Comparison of ENCODE assay signal across 22 cellular contexts in genomic region chr3:42144209-42144608, GRCh38.
"Had no signal": no experiment of that assay in that cellular context is flagged by ENCODE, and none has a peak within 500 bp of the region (broad histone marks: within the 10 kb centered on the region; RNA-seq: fewer than 3 reads in every experiment).

No MANE protein-coding gene starts in this region.

- H3K27me3 Mint-ChIP-seq: naive thymus-derived CD4-positive, alpha-beta T cell; stimulated activated naive B cell treated with anti-CD40 and anti-IgM and Interleukin-4, amounts not matched to agents 10 μg/mL and 1 μg/mL and 100 μg/mL, for 72 hours had no signal

- ATAC-seq: mucosa of descending colon; naive thymus-derived CD4-positive, alpha-beta T cell; right lobe of liver; stimulated activated naive B cell treated with anti-CD40 and anti-IgM and Interleukin-4, amounts not matched to agents 10 μg/mL and 1 μg/mL and 100 μg/mL, for 72 hours; stimulated activated naive CD8-positive, alpha-beta T cell treated with anti-CD3 and anti-CD28 coated beads, Interleukin-15, Interleukin-2, amounts not matched to agents 100 U/mL and 50 U/mL, for 24 hours had no signal

- DNase-seq: hypothalamus; immature natural killer cell; islet precursor cell; left ventricle myocardium inferior; midbrain; mucosa of descending colon; naive thymus-derived CD4-positive, alpha-beta T cell; nephron progenitor cell; occipital lobe; right lobe of liver; stimulated activated CD4-positive, alpha-beta T cell treated with anti-CD3 and anti-CD28 coated beads, Interleukin-1b, Interleukin-23, amount 100 ng/mL, for 48 hours; stimulated activated CD4-positive, alpha-beta T cell treated with anti-CD3 and anti-CD28 coated beads, Interleukin-2, amount 100 ng/mL, for 48 hours; stimulated activated CD4-positive, alpha-beta T cell treated with anti-CD3 and anti-CD28 coated beads, Interleukin-4, amount 100 ng/mL, for 4 hours; stimulated activated CD8-positive, alpha-beta memory T cell treated with anti-CD3 and anti-CD28 coated beads, Interleukin-4, amount 100 ng/mL, for 48 hours; stimulated activated naive B cell treated with anti-CD40 and anti-IgM and Interleukin-4, amounts not matched to agents 10 μg/mL and 1 μg/mL and 100 μg/mL, for 72 hours; stimulated activated naive CD8-positive, alpha-beta T cell treated with anti-CD3 and anti-CD28 coated beads, Interleukin-15, Interleukin-2, amounts not matched to agents 100 U/mL and 50 U/mL, for 24 hours; stomach; testis; thyroid gland; transverse colon; upper lobe of left lung had no signal

- H3K9me3 Mint-ChIP-seq: immature natural killer cell; naive thymus-derived CD4-positive, alpha-beta T cell; nephron progenitor cell; neural progenitor cell; stimulated activated naive B cell treated with anti-CD40 and anti-IgM and Interleukin-4, amounts not matched to agents 10 μg/mL and 1 μg/mL and 100 μg/mL, for 72 hours had no signal

- H3K36me3 Mint-ChIP-seq: neural progenitor cell had no signal

- H3K27ac Mint-ChIP-seq: immature natural killer cell; nephron progenitor cell; neural progenitor cell; stimulated activated naive B cell treated with anti-CD40 and anti-IgM and Interleukin-4, amounts not matched to agents 10 μg/mL and 1 μg/mL and 100 μg/mL, for 72 hours had no signal

- H3K4me3 Mint-ChIP-seq: immature natural killer cell; naive thymus-derived CD4-positive, alpha-beta T cell; nephron progenitor cell; neural progenitor cell; stimulated activated naive B cell treated with anti-CD40 and anti-IgM and Interleukin-4, amounts not matched to agents 10 μg/mL and 1 μg/mL and 100 μg/mL, for 72 hours had no signal
